1 cellular context compared by ENCODE assay signal in the genomic region with DNA sequence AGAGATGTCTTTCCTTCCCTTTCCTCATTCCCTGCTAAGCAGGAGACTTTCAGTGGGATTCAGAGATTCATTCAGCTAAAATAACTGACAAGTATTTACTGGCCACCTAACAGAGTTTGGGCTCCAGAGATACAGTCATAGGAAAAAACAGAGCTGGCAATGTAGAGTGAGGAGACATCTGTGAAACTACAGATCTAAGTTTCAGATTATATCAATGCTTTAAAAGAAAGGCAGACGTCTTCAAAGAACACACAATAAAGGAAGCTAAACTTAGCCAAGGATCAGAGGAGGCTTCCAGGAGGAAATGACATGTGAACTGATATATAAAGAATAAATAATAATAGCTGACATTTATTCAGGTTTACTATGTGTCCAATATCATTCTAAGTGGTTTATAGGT.
TF ChIP-seq lines count a peak whose summit lies in the region.

No MANE protein-coding gene starts in this region.

TF ChIP-seq in IMR-90, 13 proteins besides CTCF, POLR2A, EP300 and RAD21 (continued from another document):
- TF ChIP-seq, protein P1, sequence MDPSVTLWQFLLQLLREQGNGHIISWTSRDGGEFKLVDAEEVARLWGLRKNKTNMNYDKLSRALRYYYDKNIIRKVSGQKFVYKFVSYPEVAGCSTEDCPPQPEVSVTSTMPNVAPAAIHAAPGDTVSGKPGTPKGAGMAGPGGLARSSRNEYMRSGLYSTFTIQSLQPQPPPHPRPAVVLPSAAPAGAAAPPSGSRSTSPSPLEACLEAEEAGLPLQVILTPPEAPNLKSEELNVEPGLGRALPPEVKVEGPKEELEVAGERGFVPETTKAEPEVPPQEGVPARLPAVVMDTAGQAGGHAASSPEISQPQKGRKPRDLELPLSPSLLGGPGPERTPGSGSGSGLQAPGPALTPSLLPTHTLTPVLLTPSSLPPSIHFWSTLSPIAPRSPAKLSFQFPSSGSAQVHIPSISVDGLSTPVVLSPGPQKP (IDR thresholded peaks at IDR 0.05; ENCODE audit: borderline replicate concordance, low read depth, low read length), result no peak
- no peak for TF ChIP-seq BHLHE40 (IDR thresholded peaks at IDR 0.05; ENCODE audit: low read depth, low read length)
TF ChIP-seq in IMR-90: peak in this region for 0.
